In the genomic region with DNA sequence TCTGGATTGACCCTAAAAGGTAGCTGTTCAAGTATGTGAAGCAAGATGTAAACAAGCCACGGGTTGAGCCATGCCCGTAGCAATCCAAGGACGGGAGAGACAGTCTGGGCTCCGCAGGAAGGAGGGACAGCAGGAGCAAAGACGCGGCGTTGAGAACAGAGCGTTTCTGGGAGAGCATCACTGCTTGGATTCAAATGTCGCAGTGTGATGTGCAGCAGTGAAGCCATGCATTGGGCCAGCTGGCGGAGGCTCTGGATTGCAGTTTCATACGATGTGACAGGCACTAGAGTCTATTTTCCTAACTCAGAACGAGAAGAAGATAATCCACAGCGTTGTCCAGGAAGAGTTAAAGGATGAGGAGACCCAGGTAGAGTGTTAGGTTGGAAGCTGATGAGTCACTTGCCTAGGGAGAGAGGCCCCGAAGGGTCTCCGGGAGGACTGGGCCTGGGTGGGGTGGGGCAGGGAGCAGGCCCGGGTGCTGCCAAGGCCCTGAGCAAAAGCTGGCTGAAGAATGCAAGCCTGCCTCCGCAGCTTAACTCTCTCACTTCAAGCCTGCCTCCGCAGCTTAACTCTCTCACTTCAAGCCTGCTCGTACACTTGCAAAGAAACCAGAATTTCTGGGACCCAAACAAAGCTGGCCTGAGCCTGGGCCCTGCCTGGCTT, we compare ENCODE assay signal across 13 cellular contexts. TPM values are rescaled to one million over a fixed set of nuclear protein-coding genes. Genes with fewer than 3 reads are reported as not detected.
DNase-seq lines count a peak whose midpoint lies in the region; ATAC-seq and TF ChIP-seq lines count a peak whose summit lies in the region.
"Had no signal": no experiment of that assay in that cellular context is flagged by ENCODE, and none has a peak within 500 bp of the region (broad histone marks: within the 10 kb centered on the region; RNA-seq: fewer than 3 reads in every experiment).

No MANE protein-coding gene starts in this region.

- no peak overlapping the region for H3K23ac ChIP-seq in neuronal stem cell (ENCODE audit: low read depth, low read length, poor library complexity)

- no peak for TF ChIP-seq POLR2A in gastroesophageal sphincter (IDR thresholded peaks at IDR 0.05)
- TF ChIP-seq POLR2A in uterus (IDR thresholded peaks at IDR 0.05) = no peak

- peak overlapping the region; percentile 89 for H3K18ac ChIP-seq in neuronal stem cell (ENCODE audit: low read length)

- peak overlapping the region; percentile 89 for H3K14ac ChIP-seq in neuronal stem cell (ENCODE audit: low read length)

- peak; percentile 75 for ATAC-seq in gastroesophageal sphincter

- no peaks in the 10 kb centered on the region for H3K36me3 Mint-ChIP-seq in activated CD4-positive, alpha-beta T cell treated with anti-CD3 and anti-CD28 coated beads, Interleukin-2, amount 10 ng/mL, durations not matched to agents 7 days and 5 days (ENCODE audit: low read depth)
- H3K36me3 Mint-ChIP-seq: activated naive CD8-positive, alpha-beta T cell treated with anti-CD3 and anti-CD28 coated beads, Interleukin-2, amount 10 ng/mL, durations not matched to agents 7 days and 5 days had no signal

- peak overlapping the region; percentile 86 for H3K27ac Mint-ChIP-seq in activated CD4-positive, alpha-beta T cell treated with anti-CD3 and anti-CD28 coated beads, Interleukin-2, amount 10 ng/mL, durations not matched to agents 7 days and 5 days
- H3K27ac Mint-ChIP-seq: activated naive CD8-positive, alpha-beta T cell treated with anti-CD3 and anti-CD28 coated beads, Interleukin-2, amount 10 ng/mL, durations not matched to agents 7 days and 5 days had no signal

- peak overlapping the region; percentile 80 to 85 (median 84) for H3K27ac ChIP-seq in gastroesophageal sphincter
- no peak overlapping the region for H3K27ac ChIP-seq in neuronal stem cell (replicated peaks; ENCODE audit: low read length)
- peak overlapping the region; percentile 69 to 77 for H3K27ac ChIP-seq in uterus

- H2BK15ac ChIP-seq in neuronal stem cell (ENCODE audit: low read length) = peak overlapping the region; percentile 63

- H3K9me3 Mint-ChIP-seq in activated CD4-positive, alpha-beta T cell treated with anti-CD3 and anti-CD28 coated beads, Interleukin-2, amount 10 ng/mL, durations not matched to agents 7 days and 5 days = no peaks in the 10 kb centered on the region
- H3K9me3 Mint-ChIP-seq: activated naive CD8-positive, alpha-beta T cell treated with anti-CD3 and anti-CD28 coated beads, Interleukin-2, amount 10 ng/mL, durations not matched to agents 7 days and 5 days had no signal

- H3K9me3 ChIP-seq in gastroesophageal sphincter (no peaks in the 10 kb centered on the region), neuronal stem cell (replicated peaks in 1 of 2; ENCODE audit: control insufficient read depth in 2 of 2, insufficient read depth in 1 of 2, low read depth in 1 of 2, low read length in 2 of 2) (no peaks in the 10 kb centered on the region), uterus (no peaks in the 10 kb centered on the region)
- H3K9me3 ChIP-seq: upper lobe of left lung had no signal

- H3K4me1 ChIP-seq in gastroesophageal sphincter (peaks cover 9 to 79% (median 34%) of the 10 kb centered on the region in 3 donors), neuronal stem cell (ENCODE audit: control insufficient read depth in 2 of 2, insufficient read depth in 1 of 2, low read depth in 1 of 2, low read length in 2 of 2) (peaks cover 20 to 21% of the 10 kb centered on the region in 2 donors), uterus (peaks cover 0 to 12% of the 10 kb centered on the region in 2 donors)

- CTCF ChIA-PET in activated CD4-positive, alpha-beta T cell treated with anti-CD3 and anti-CD28 coated beads, Interleukin-2, amount 10 ng/mL, durations not matched to agents 7 days and 5 days (lab: Charles Lee) = interaction anchor here (0.8 to 1.1 kb wide), 3 partner anchors 8 to 21 kb away, joined by 3 read pairs; no protein-coding TSS in a partner anchor

- H3K36me3 ChIP-seq in gastroesophageal sphincter (no peaks in the 10 kb centered on the region), neuronal stem cell (replicated peaks in 1 of 2; ENCODE audit: control insufficient read depth in 2 of 2, insufficient read depth in 2 of 2, low read length in 2 of 2) (no peaks in the 10 kb centered on the region), uterus (no peaks in the 10 kb centered on the region)
- H3K36me3 ChIP-seq: upper lobe of left lung had no signal

- TF ChIP-seq CTCF in gastroesophageal sphincter (IDR thresholded peaks at IDR 0.05) (no peak), uterus (IDR thresholded peaks at IDR 0.05) (no peak)

- H2AFZ ChIP-seq in neuronal stem cell (ENCODE audit: low read length) = peak overlapping the region; percentile 20

- no peak overlapping the region for H2BK5ac ChIP-seq in neuronal stem cell (ENCODE audit: low read length)

- H3K4me3 ChIP-seq in gastroesophageal sphincter = peak overlapping the region; percentile 15 to 39
- H3K4me3 ChIP-seq in neuronal stem cell (ENCODE audit: low read length in 2 of 2) = no peak overlapping the region
- H3K4me3 ChIP-seq in uterus = no peak overlapping the region
- H3K4me3 ChIP-seq: upper lobe of left lung had no signal

- POLR2A ChIA-PET in activated CD4-positive, alpha-beta T cell treated with anti-CD3 and anti-CD28 coated beads, Interleukin-2, amount 10 ng/mL, durations not matched to agents 7 days and 5 days (lab: Charles Lee) = no interaction called here

- no peak for TF ChIP-seq EP300 in gastroesophageal sphincter (IDR thresholded peaks at IDR 0.05)

- no peak overlapping the region for H3K4me2 ChIP-seq in neuronal stem cell (ENCODE audit: insufficient read depth, low read length, poor library complexity, severe bottlenecking)

- H3K27me3 ChIP-seq in gastroesophageal sphincter = no peaks in the 10 kb centered on the region
- H3K27me3 ChIP-seq in neuronal stem cell (ENCODE audit: control insufficient read depth in 3 of 3, insufficient read depth in 3 of 3, low read depth in 1 of 3, low read length in 3 of 3) = peaks cover 0 to 3% (median under 1%) of the 10 kb centered on the region in 3 experiments
- no peaks in the 10 kb centered on the region for H3K27me3 ChIP-seq in uterus
- H3K27me3 ChIP-seq: upper lobe of left lung had no signal

- no peak overlapping the region for H2BK120ac ChIP-seq in neuronal stem cell (ENCODE audit: low read depth, low read length)

- no peak overlapping the region for H2AK5ac ChIP-seq in neuronal stem cell (ENCODE audit: low read depth, low read length)

- no peak for DNase-seq in activated CD4-positive, alpha-beta T cell treated with anti-CD3 and anti-CD28 coated beads, Interleukin-2, amount 10 ng/mL, durations not matched to agents 7 days and 5 days
- DNase-seq in activated CD4-positive, alpha-beta T cell treated with anti-CD3 and anti-CD28 coated beads, Interleukin-2, amount 50 U/mL, for 48 hours = no peak
- DNase-seq in neuronal stem cell (ENCODE audit: low spot score) (no peak), uterus (peak; percentile 51 to 62), kidney glomerular epithelial cell (lab: John Stamatoyannopoulos, UW) (no peak), GM19240 (ENCODE audit: insufficient read length, low spot score) (no peak)
- no peak for DNase-seq in activated T-cell treated with anti-CD3 and anti-CD28 coated beads, Interleukin-2, amount 50 U/mL, for 48 hours
- DNase-seq: activated CD4-positive, alpha-beta T cell treated with anti-CD3 and anti-CD28 coated beads, Interleukin-2, amount 50 U/mL, for 1 hour; activated naive CD8-positive, alpha-beta T cell treated with anti-CD3 and anti-CD28 coated beads, Interleukin-2, amount 10 ng/mL, durations not matched to agents 7 days and 5 days; SIG-M5; stimulated activated CD4-positive, alpha-beta T cell treated with anti-CD3 and anti-CD28 coated beads, Interleukin-1b, Interleukin-23, amount 100 ng/mL, for 48 hours had no signal

- H3K4me3 Mint-ChIP-seq in activated CD4-positive, alpha-beta T cell treated with anti-CD3 and anti-CD28 coated beads, Interleukin-2, amount 10 ng/mL, durations not matched to agents 7 days and 5 days = no peak overlapping the region
- H3K4me3 Mint-ChIP-seq: activated naive CD8-positive, alpha-beta T cell treated with anti-CD3 and anti-CD28 coated beads, Interleukin-2, amount 10 ng/mL, durations not matched to agents 7 days and 5 days had no signal

- peaks cover 41% of the 10 kb centered on the region for H3K4me1 Mint-ChIP-seq in activated CD4-positive, alpha-beta T cell treated with anti-CD3 and anti-CD28 coated beads, Interleukin-2, amount 10 ng/mL, durations not matched to agents 7 days and 5 days

- intact Hi-C loops in uterus (cut with DNase I; ENCODE audit: low total_unique reads) = no loop called here

- H4K8ac ChIP-seq in neuronal stem cell (ENCODE audit: low read depth, low read length) = no peak overlapping the region

- H3K9ac ChIP-seq in neuronal stem cell (ENCODE audit: low read depth, low read length, poor library complexity) = no peak overlapping the region

- peak overlapping the region; percentile 19 for H3K4ac ChIP-seq in neuronal stem cell (ENCODE audit: low read length)

- H2BK12ac ChIP-seq in neuronal stem cell (ENCODE audit: low read length) = no peak overlapping the region

- WGBS in gastroesophageal sphincter (ENCODE audit: low coverage in 1 of 2), 2 donors = 24% methylated on average over 7 to 14 of the region's 19 CpGs
- WGBS in neuronal stem cell (ENCODE audit: extremely low coverage in 2 of 2, insufficient read length in 2 of 2, insufficient replicate concordance in 1 of 2), 2 donors = no CpG with 5 or more reads among the region's 19 CpGs

- no peaks in the 10 kb centered on the region for H3K27me3 Mint-ChIP-seq in activated CD4-positive, alpha-beta T cell treated with anti-CD3 and anti-CD28 coated beads, Interleukin-2, amount 10 ng/mL, durations not matched to agents 7 days and 5 days
- H3K27me3 Mint-ChIP-seq: activated naive CD8-positive, alpha-beta T cell treated with anti-CD3 and anti-CD28 coated beads, Interleukin-2, amount 10 ng/mL, durations not matched to agents 7 days and 5 days had no signal

- H4K91ac ChIP-seq in neuronal stem cell (ENCODE audit: low read depth, low read length, poor library complexity) = peak overlapping the region; percentile 50

- no peaks in the 10 kb centered on the region for H3K79me1 ChIP-seq in neuronal stem cell (ENCODE audit: low read depth, low read length)

RNA-seq across cellular contexts. Expression of a gene that starts 17.7 kb away (rescaled TPM):
- total RNA-seq in activated CD4-positive, alpha-beta T cell treated with anti-CD3 and anti-CD28 coated beads, Interleukin-2, amount 10 ng/mL, durations not matched to agents 7 days and 5 days = 10 to 100 TPM; 25.5 to 35.4 TPM
- total RNA-seq in gastroesophageal sphincter (10 to 100 TPM; 58.7 to 66.6 (median 62.8) TPM), uterus (100 to 1,000 TPM in 1 of 4 donors, 10 to 100 TPM in 3; 31.8 to 117 (median 61.7) TPM)
- 40.1 TPM for polyA plus RNA-seq in neuronal stem cell (2013, experiment 1 of 2)
- 39.2 TPM for polyA plus RNA-seq in neuronal stem cell (2013, experiment 2 of 2)

RNA-seq across cellular contexts. Expression of a gene that starts 29.7 kb away (rescaled TPM):
- 10 to 100 TPM; 32.8 to 35.8 TPM for total RNA-seq in activated CD4-positive, alpha-beta T cell treated with anti-CD3 and anti-CD28 coated beads, Interleukin-2, amount 10 ng/mL, durations not matched to agents 7 days and 5 days
- 10 to 100 TPM; 13.3 to 20.4 (median 17.1) TPM for total RNA-seq in gastroesophageal sphincter
- polyA plus RNA-seq in neuronal stem cell (2013, experiment 1 of 2) = 10.5 TPM
- polyA plus RNA-seq in neuronal stem cell (2013, experiment 2 of 2) = 9.7 TPM
- 100 to 1,000 TPM in 1 of 4 donors, 10 to 100 TPM in 2, 1 to 10 TPM in 1; 4.7 to 162 (median 16.9) TPM for total RNA-seq in uterus

RNA-seq across cellular contexts. Expression of a gene that starts 43.7 kb away (rescaled TPM):
- total RNA-seq in activated CD4-positive, alpha-beta T cell treated with anti-CD3 and anti-CD28 coated beads, Interleukin-2, amount 10 ng/mL, durations not matched to agents 7 days and 5 days = 10 to 100 TPM; 17.0 to 17.3 TPM
- 1 to 10 TPM; 1.2 to 4.9 (median 3.1) TPM for total RNA-seq in gastroesophageal sphincter
- polyA plus RNA-seq in neuronal stem cell (2013, experiment 1 of 2) = 2.3 TPM
- 1.9 TPM for polyA plus RNA-seq in neuronal stem cell (2013, experiment 2 of 2)
- 10 to 100 TPM in 2 of 4 donors, 1 to 10 TPM in 2; 4.4 to 23.2 (median 8.6) TPM for total RNA-seq in uterus

Comparison
In these comparisons a context has a peak if more than half of its experiments do, and no peak if none do; other contexts are left out.
1. DNase-seq: peak in uterus (2 of 2); none in activated CD4-positive, alpha-beta T cell treated with anti-CD3 and anti-CD28 coated beads, Interleukin-2, amount 10 ng/mL, durations not matched to agents 7 days and 5 days (single experiment), activated CD4-positive, alpha-beta T cell treated with anti-CD3 and anti-CD28 coated beads, Interleukin-2, amount 50 U/mL, for 48 hours (0 of 2), neuronal stem cell (single experiment), kidney glomerular epithelial cell (single experiment), GM19240 (single experiment) and activated T-cell treated with anti-CD3 and anti-CD28 coated beads, Interleukin-2, amount 50 U/mL, for 48 hours (0 of 2).
2. H3K4me3 ChIP-seq: peak in gastroesophageal sphincter (2 of 2); none in neuronal stem cell (0 of 2) and uterus (0 of 2).